In genomic region chr20:50625986-50626677, GRCh38 we compare ENCODE assay signal across 8 cellular contexts.
A peak's percentile ranks its signal among the peaks of the same experiment; 100 is the strongest.
DNase-seq lines count a peak whose midpoint lies in the region; ATAC-seq and TF ChIP-seq lines count a peak whose summit lies in the region.

No MANE protein-coding gene starts in this region.

- H3K4me3 Mint-ChIP-seq in mesothelial cell of epicardium, result no peak overlapping the region

- ATAC-seq in HG03565 (IDR thresholded peaks at IDR 0.05; ENCODE audit: unreplicated experiment) (no peak), HG02588 (IDR thresholded peaks at IDR 0.05; ENCODE audit: unreplicated experiment) (no peak)

- H3K27ac Mint-ChIP-seq in mesothelial cell of epicardium, result no peak overlapping the region

- H3K9me3 Mint-ChIP-seq in mesothelial cell of epicardium, result no peaks in the 10 kb centered on the region

- no peak overlapping the region for H3K4me3 ChIP-seq in cardiac fibroblast (replicated peaks in 1 of 2; ENCODE audit: low read depth in 2 of 2, low read length in 2 of 2)

- no peaks in the 10 kb centered on the region for H3K36me3 Mint-ChIP-seq in mesothelial cell of epicardium

- H3K4me1 Mint-ChIP-seq in mesothelial cell of epicardium, result peaks cover 15% of the 10 kb centered on the region

- H3K27me3 Mint-ChIP-seq in mesothelial cell of epicardium (ENCODE audit: low read depth), result no peaks in the 10 kb centered on the region

- TF ChIP-seq CTCF in GM20000 (IDR thresholded peaks at IDR 0.05; ENCODE audit: extremely low read depth, missing control alignments) (peak; percentile 20), cardiac fibroblast (IDR thresholded peaks at IDR 0.05; ENCODE audit: low read depth, low read length) (peak; percentile 91), mesothelial cell of epicardium (IDR thresholded peaks at IDR 0.05; ENCODE audit: unreplicated experiment) (peak; percentile 31)

- DNase-seq in 8988T (peak; percentile 71), GM20000 (ENCODE audit: low spot score) (no peak), NOMO-1 treated with DMSO at 0.1 percent for 48 hours (lab: John Stamatoyannopoulos, UW; ENCODE audit: unreplicated experiment) (peak; percentile 29), cardiac fibroblast (ENCODE audit: low read depth in 2 of 2) (peak; percentile 67 to 76), mesothelial cell of epicardium (ENCODE audit: low spot score in 2 of 2, unreplicated experiment in 2 of 2) (no peak), OCI-M2 (lab: John Stamatoyannopoulos, UW; ENCODE audit: unreplicated experiment) (no peak)

Comparison
In these comparisons a context has a peak if more than half of its experiments do, and no peak if none do; other contexts are left out.
1. DNase-seq: peak in 8988T (single experiment), NOMO-1 treated with DMSO at 0.1 percent for 48 hours (single experiment) and cardiac fibroblast (2 of 2); none in GM20000 (single experiment), mesothelial cell of epicardium (0 of 2) and OCI-M2 (single experiment).
2. CTCF ChIP-seq: peak in every context shown above with its lines; median percentile 91 in cardiac fibroblast; 31 in mesothelial cell of epicardium; 20 in GM20000.